20 cellular contexts compared by ENCODE assay signal in genomic region chr7:122736183-122736582, GRCh38. TPM values are rescaled to one million over a fixed set of nuclear protein-coding genes. Genes with fewer than 3 reads are reported as not detected.
DNase-seq lines count a peak whose midpoint lies in the region; ATAC-seq and TF ChIP-seq lines count a peak whose summit lies in the region.
"Had no signal": no experiment of that assay in that cellular context is flagged by ENCODE, and none has a peak within 500 bp of the region (broad histone marks: within the 10 kb centered on the region; RNA-seq: fewer than 3 reads in every experiment).

No MANE protein-coding gene starts in this region.

- no peaks in the 10 kb centered on the region for H3K27me3 ChIP-seq in iPS-20b (ENCODE audit: insufficient read depth, low read length)
- H3K27me3 ChIP-seq: MG63, SJCRH30 had no signal

- H3K27ac ChIP-seq in iPS-20b (ENCODE audit: low read length), result peak overlapping the region; percentile 21
- H3K27ac ChIP-seq: 22Rv1, GM23248, RWPE1, SJCRH30 had no signal

- peak overlapping the region; percentile 41; the same call in 1 of the 2 replicates for H3K4me3 ChIP-seq in iPS-20b (ENCODE audit: low read length)
- H3K4me3 ChIP-seq: GM23248, MG63, SJCRH30 had no signal

- peak overlapping the region; percentile 58; the same call in 1 of the 2 replicates for H3K9ac ChIP-seq in iPS-20b (ENCODE audit: low read depth, low read length)
- H3K9ac ChIP-seq: GM23248 had no signal

- peaks cover 54% of the 10 kb centered on the region for H3K4me1 ChIP-seq in iPS-20b (ENCODE audit: insufficient read depth, low read length)
- H3K4me1 ChIP-seq: SJCRH30 had no signal

- ATAC-seq in SK-N-SH treated with all-trans-retinoic acid at 6 μM for 48 hours, result no peak
- ATAC-seq: CD8-positive, alpha-beta T cell had no signal

- DNase-seq in NCI-H1694 treated with DMSO at 0.1 percent for 48 hours (lab: John Stamatoyannopoulos, UW) (peak; percentile 10), NCI-H1694 (lab: John Stamatoyannopoulos, UW) (no peak), cerebellum (ENCODE audit: low spot score) (peak; percentile 50), CD1c-positive myeloid dendritic cell (ENCODE audit: extremely low spot score) (no peak), NCI-H1105 (lab: John Stamatoyannopoulos, UW) (no peak), AML-193 (lab: John Stamatoyannopoulos, UW) (no peak)
- DNase-seq: CD8-positive, alpha-beta T cell; DMS79 treated with DMSO at 0.1 percent for 48 hours; GM23248; MG63; NCI-H1092 treated with DMSO at 0.1 percent for 48 hours; NCI-H187 treated with DMSO at 0.1 percent for 48 hours; NCI-H446 treated with DMSO at 0.1 percent for 48 hours; NCI-H748 treated with DMSO at 0.1 percent for 48 hours; SJCRH30; SW 1271 had no signal

- no peaks in the 10 kb centered on the region; the same call in 1 of the 2 replicates for H3K9me3 ChIP-seq in iPS-20b (ENCODE audit: insufficient read depth, low read depth, low read length)
- H3K9me3 ChIP-seq: MG63, SJCRH30 had no signal

- H3K36me3 ChIP-seq in iPS-20b (ENCODE audit: insufficient read depth, low read depth, low read length), result no peaks in the 10 kb centered on the region
- H3K36me3 ChIP-seq: MG63, SJCRH30 had no signal

TF ChIP-seq in SK-N-SH treated with all-trans-retinoic acid at 6 μM for 48 hours, 23 proteins besides CTCF, POLR2A, EP300 and RAD21:
- TF ChIP-seq PPARA (CRISPR knock-in tag; IDR thresholded peaks at IDR 0.05; ENCODE audit: borderline replicate concordance) (no peak), TCF4 (CRISPR knock-in tag; IDR thresholded peaks at IDR 0.05; ENCODE audit: borderline replicate concordance) (no peak), RARB (CRISPR knock-in tag; IDR thresholded peaks at IDR 0.05) (no peak), OSR1 (CRISPR knock-in tag; IDR thresholded peaks at IDR 0.05) (no peak), POU6F1 (CRISPR knock-in tag; IDR thresholded peaks at IDR 0.05; ENCODE audit: borderline replicate concordance, low read depth) (no peak), ISL1 (CRISPR knock-in tag; IDR thresholded peaks at IDR 0.05) (no peak)

RNA-seq across cellular contexts. Expression of gene RNF148, which starts 33.5 kb away (rescaled TPM):
- total RNA-seq in cerebellum, result 8.6 TPM
- total RNA-seq: CD8-positive, alpha-beta T cell; GM23248; SJCRH30 had no signal

RNA-seq across cellular contexts. Expression of gene RNF133, which starts 37.3 kb away (rescaled TPM):
- total RNA-seq in cerebellum, result 7.3 TPM
- total RNA-seq: CD8-positive, alpha-beta T cell; GM23248; SJCRH30 had no signal

Comparison
In these comparisons a context has a peak if more than half of its experiments do, and no peak if none do; other contexts are left out.
1. DNase-seq: peak in NCI-H1694 treated with DMSO at 0.1 percent for 48 hours (single experiment) and cerebellum (single experiment); none in NCI-H1694 (single experiment), CD1c-positive myeloid dendritic cell (single experiment), NCI-H1105 (single experiment) and AML-193 (0 of 2).